ENCODE assay signal across 8 cellular contexts in the genomic region with DNA sequence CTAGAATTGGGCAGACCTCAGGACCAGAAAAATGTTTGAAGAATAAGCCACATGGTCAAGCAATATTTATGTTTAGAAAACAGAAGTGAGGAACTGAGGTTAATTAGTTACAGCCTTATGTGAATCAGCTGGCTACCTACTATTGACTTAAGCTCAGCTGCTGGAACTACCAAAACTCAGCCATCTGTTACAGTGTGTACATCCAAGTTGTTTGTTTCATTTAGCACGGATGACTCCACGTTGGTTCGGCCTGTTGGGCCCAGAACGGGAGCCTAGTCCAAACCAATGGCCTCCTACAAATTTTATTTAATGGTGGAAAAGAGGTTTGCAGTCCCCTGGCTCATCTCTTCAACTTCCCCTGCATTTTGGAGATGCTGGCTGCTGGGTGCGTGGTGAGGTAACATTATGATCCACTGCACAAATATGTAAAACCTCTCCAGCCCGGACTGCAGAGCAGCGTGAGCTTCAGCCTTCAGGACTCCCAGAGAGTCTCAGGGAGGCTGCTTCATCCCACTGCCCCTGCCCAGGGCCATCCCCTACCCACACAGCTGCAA.
DNase-seq lines count a peak whose midpoint lies in the region; ATAC-seq, FAIRE-seq and TF ChIP-seq lines count a peak whose summit lies in the region.

No MANE protein-coding gene starts in this region.

- H3K18ac ChIP-seq in neuronal stem cell (ENCODE audit: low read length) = peak overlapping the region; percentile 32

- peak overlapping the region; percentile 9 for H2AK5ac ChIP-seq in neuronal stem cell (ENCODE audit: low read depth, low read length)

- H4K91ac ChIP-seq in neuronal stem cell (ENCODE audit: low read depth, low read length, poor library complexity) = no peak overlapping the region

- ATAC-seq in HG03565 (IDR thresholded peaks at IDR 0.05; ENCODE audit: unreplicated experiment) (peak; percentile 67), K562 (peak; percentile 9; the same call in 2 of the 3 replicates)

- no peaks in the 10 kb centered on the region for H4K20me1 ChIP-seq in K562 (replicated peaks; ENCODE audit: control insufficient read depth, insufficient read depth, low read length)

- H3K23ac ChIP-seq in neuronal stem cell (ENCODE audit: low read depth, low read length, poor library complexity) = no peak overlapping the region

- H3K4me3 ChIP-seq in K562 (no peak overlapping the region), neuronal stem cell (ENCODE audit: low read length in 2 of 2) (no peak overlapping the region), kidney (ENCODE audit: low read length in 2 of 2) (no peak overlapping the region)

- no peaks in the 10 kb centered on the region for H3K79me1 ChIP-seq in neuronal stem cell (ENCODE audit: low read depth, low read length)

- no peak overlapping the region for H3K27ac ChIP-seq in K562 (ENCODE audit: extremely low read depth, low read depth, low read length)
- H3K27ac ChIP-seq in neuronal stem cell (replicated peaks; ENCODE audit: low read length) = no peak overlapping the region
- H3K27ac ChIP-seq in kidney (ENCODE audit: low read depth in 2 of 2, low read length in 2 of 2) = no peak overlapping the region

- no peak for TF ChIP-seq EP300 in K562 (IDR thresholded peaks at IDR 0.05; ENCODE audit: low read length)

- H3K79me2 ChIP-seq in K562 (ENCODE audit: control insufficient read depth, insufficient read depth, low read length) = no peaks in the 10 kb centered on the region

- H3K4me2 ChIP-seq in K562 (ENCODE audit: insufficient read depth, low read length) (no peak overlapping the region), neuronal stem cell (ENCODE audit: insufficient read depth, low read length, poor library complexity, severe bottlenecking) (no peak overlapping the region)

- peaks cover 0 to 4% of the 10 kb centered on the region in 2 experiments; a peak in 2 of 5 replicates for H3K4me1 ChIP-seq in K562 (replicated peaks in 1 of 2; ENCODE audit: control insufficient read depth in 2 of 2, insufficient read depth in 2 of 2, low read length in 2 of 2)
- peaks cover 0 to 7% of the 10 kb centered on the region in 2 donors for H3K4me1 ChIP-seq in neuronal stem cell (ENCODE audit: control insufficient read depth in 2 of 2, insufficient read depth in 1 of 2, low read depth in 1 of 2, low read length in 2 of 2)
- H3K4me1 ChIP-seq in kidney (ENCODE audit: control insufficient read depth in 1 of 2, insufficient read depth in 1 of 2, low read depth in 1 of 2, low read length in 2 of 2) = peaks cover 0 to 5% of the 10 kb centered on the region in 2 donors

- H3K4ac ChIP-seq in neuronal stem cell (ENCODE audit: low read length) = no peak overlapping the region

- intact Hi-C loops in K562 (cut with micrococcal nuclease) (loop anchor here (10.0 kb wide), 1 partner anchor 366 kb away; no protein-coding TSS in a partner anchor), kidney (cut with DNase I) (no loop called here)

- no peaks in the 10 kb centered on the region for H3K9me1 ChIP-seq in K562 (ENCODE audit: control insufficient read depth, insufficient read depth, low read length)

- TF ChIP-seq CTCF in GM20000 (IDR thresholded peaks at IDR 0.05; ENCODE audit: extremely low read depth, missing control alignments) (no peak), K562 (IDR thresholded peaks at IDR 0.05 in 2 of 3, conservative IDR thresholded peaks at IDR 0.05 in 1 of 3; ENCODE audit: insufficient read depth in 2 of 3, low read depth in 1 of 3, low read length in 3 of 3) (no peak), kidney (IDR thresholded peaks at IDR 0.05; ENCODE audit: borderline replicate concordance, extremely low read depth, insufficient read depth) (no peak)

- H3K9me3 ChIP-seq in K562 (replicated peaks; ENCODE audit: control insufficient read depth, insufficient read depth, low read depth, low read length) = no peaks in the 10 kb centered on the region
- no peaks in the 10 kb centered on the region for H3K9me3 ChIP-seq in neuronal stem cell (replicated peaks in 1 of 2; ENCODE audit: control insufficient read depth in 2 of 2, insufficient read depth in 1 of 2, low read depth in 1 of 2, low read length in 2 of 2)
- no peaks in the 10 kb centered on the region for H3K9me3 ChIP-seq in kidney (ENCODE audit: control insufficient read depth in 1 of 2, low read length in 2 of 2)

- FAIRE-seq in K562 (lab: Jason Lieb, UNC) (no peak), kidney (lab: Jason Lieb, UNC) (no peak)

- no peak overlapping the region for H3K14ac ChIP-seq in neuronal stem cell (ENCODE audit: low read length)

- H2BK120ac ChIP-seq in neuronal stem cell (ENCODE audit: low read depth, low read length) = no peak overlapping the region

- H2AFZ ChIP-seq in K562 (ENCODE audit: low read depth, low read length) = no peak overlapping the region
- H2AFZ ChIP-seq in neuronal stem cell (ENCODE audit: low read length) = peak overlapping the region; percentile 78

- H2BK15ac ChIP-seq in neuronal stem cell (ENCODE audit: low read length) = peak overlapping the region; percentile 5

- H3K27me3 ChIP-seq in K562 (ENCODE audit: control insufficient read depth in 2 of 2, insufficient read depth in 2 of 2, low read length in 2 of 2) = peaks cover 0 to 11% of the 10 kb centered on the region in 2 experiments; a peak in 1 of 5 replicates
- no peaks in the 10 kb centered on the region for H3K27me3 ChIP-seq in neuronal stem cell (ENCODE audit: control insufficient read depth in 3 of 3, insufficient read depth in 3 of 3, low read depth in 1 of 3, low read length in 3 of 3)

- in situ Hi-C loops in K562 (cut with MboI) = no loop called here

- H3K36me3 ChIP-seq in K562 (ENCODE audit: control insufficient read depth, insufficient read depth, low read length) = no peaks in the 10 kb centered on the region
- no peaks in the 10 kb centered on the region for H3K36me3 ChIP-seq in neuronal stem cell (replicated peaks in 1 of 2; ENCODE audit: control insufficient read depth in 2 of 2, insufficient read depth in 2 of 2, low read length in 2 of 2)
- H3K36me3 ChIP-seq in kidney (ENCODE audit: control insufficient read depth in 1 of 2, insufficient read depth in 2 of 2, low read length in 2 of 2) = no peaks in the 10 kb centered on the region

- no TSS peak for BruUV-seq in K562 (replicated peaks; lab: Mats Ljungman, UMichigan)

- no peak overlapping the region for H4K8ac ChIP-seq in neuronal stem cell (ENCODE audit: low read depth, low read length)

- TF ChIP-seq RAD21 in K562 (CRISPR knock-in tag; conservative IDR thresholded peaks at IDR 0.05 in 1 of 2, IDR thresholded peaks at IDR 0.05 in 1 of 2) = no peak

- CTCF ChIA-PET in K562 (lab: Yijun Ruan, JAX; ENCODE audit: low intra/inter-chr PET ratio) = no interaction called here

- H3K9ac ChIP-seq in K562 (ENCODE audit: insufficient read depth in 1 of 2, low read depth in 2 of 2, low read length in 2 of 2) = no peak overlapping the region
- H3K9ac ChIP-seq in neuronal stem cell (ENCODE audit: low read depth, low read length, poor library complexity) = no peak overlapping the region
- no peak overlapping the region for H3K9ac ChIP-seq in kidney (ENCODE audit: low read length in 2 of 2)

- H2BK12ac ChIP-seq in neuronal stem cell (ENCODE audit: low read length) = no peak overlapping the region

- 6% methylated on average over 7 of the region's 7 CpGs for WGBS in K562 (ENCODE audit: insufficient coverage, low coverage, missing lambda C conversion rate)
- no CpG with 5 or more reads among the region's 7 CpGs for WGBS in neuronal stem cell (ENCODE audit: extremely low coverage in 2 of 2, insufficient read length in 2 of 2, insufficient replicate concordance in 1 of 2), 2 donors

- no peak overlapping the region for H2BK5ac ChIP-seq in neuronal stem cell (ENCODE audit: low read length)

- TF ChIP-seq POLR2A in K562 (conservative IDR thresholded peaks at IDR 0.05) = no peak

- POLR2A ChIA-PET in K562 (lab: Yijun Ruan, JAX) = interaction anchor here (1.1 to 1.2 kb wide), 2 partner anchors 17 to 287 kb away, joined by 3 read pairs; no protein-coding TSS in a partner anchor

- DNase-seq in AG08396 (ENCODE audit: low spot score) (peak; percentile 79), GM20000 (ENCODE audit: low spot score) (peak; percentile 63), K562 (ENCODE audit: extremely low read depth in 1 of 4, low spot score in 3 of 4) (no peak), neuronal stem cell (ENCODE audit: low spot score) (no peak), NCI-H1105 treated with DMSO at 0.1 percent for 48 hours (lab: John Stamatoyannopoulos, UW) (no peak), kidney (no peak)
- DNase-seq in activated effector memory CD4-positive, alpha-beta T cell treated with anti-CD3 and anti-CD28 coated beads, Interleukin-2, amount 50 U/mL, for 16 hours = no peak

TF ChIP-seq in K562, 482 proteins besides CTCF, POLR2A, EP300 and RAD21:
- TF ChIP-seq, protein P1, sequence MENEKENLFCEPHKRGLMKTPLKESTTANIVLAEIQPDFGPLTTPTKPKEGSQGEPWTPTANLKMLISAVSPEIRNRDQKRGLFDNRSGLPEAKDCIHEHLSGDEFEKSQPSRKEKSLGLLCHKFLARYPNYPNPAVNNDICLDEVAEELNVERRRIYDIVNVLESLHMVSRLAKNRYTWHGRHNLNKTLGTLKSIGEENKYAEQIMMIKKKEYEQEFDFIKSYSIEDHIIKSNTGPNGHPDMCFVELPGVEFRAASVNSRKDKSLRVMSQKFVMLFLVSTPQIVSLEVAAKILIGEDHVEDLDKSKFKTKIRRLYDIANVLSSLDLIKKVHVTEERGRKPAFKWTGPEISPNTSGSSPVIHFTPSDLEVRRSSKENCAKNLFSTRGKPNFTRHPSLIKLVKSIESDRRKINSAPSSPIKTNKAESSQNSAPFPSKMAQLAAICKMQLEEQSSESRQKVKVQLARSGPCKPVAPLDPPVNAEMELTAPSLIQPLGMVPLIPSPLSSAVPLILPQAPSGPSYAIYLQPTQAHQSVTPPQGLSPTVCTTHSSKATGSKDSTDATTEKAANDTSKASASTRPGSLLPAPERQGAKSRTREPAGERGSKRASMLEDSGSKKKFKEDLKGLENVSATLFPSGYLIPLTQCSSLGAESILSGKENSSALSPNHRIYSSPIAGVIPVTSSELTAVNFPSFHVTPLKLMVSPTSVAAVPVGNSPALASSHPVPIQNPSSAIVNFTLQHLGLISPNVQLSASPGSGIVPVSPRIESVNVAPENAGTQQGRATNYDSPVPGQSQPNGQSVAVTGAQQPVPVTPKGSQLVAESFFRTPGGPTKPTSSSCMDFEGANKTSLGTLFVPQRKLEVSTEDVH (IDR thresholded peaks at IDR 0.05; ENCODE audit: low read depth, partially characterized antibody) = no peak

Comparison
In these comparisons a context has a peak if more than half of its experiments do, and no peak if none do; other contexts are left out.
1. DNase-seq: peak in AG08396 (single experiment) and GM20000 (single experiment); none in K562 (0 of 4), neuronal stem cell (single experiment), NCI-H1105 treated with DMSO at 0.1 percent for 48 hours (single experiment), activated effector memory CD4-positive, alpha-beta T cell treated with anti-CD3 and anti-CD28 coated beads, Interleukin-2, amount 50 U/mL, for 16 hours (single experiment) and kidney (single experiment).